15 cellular contexts compared by ENCODE assay signal in the genomic region with DNA sequence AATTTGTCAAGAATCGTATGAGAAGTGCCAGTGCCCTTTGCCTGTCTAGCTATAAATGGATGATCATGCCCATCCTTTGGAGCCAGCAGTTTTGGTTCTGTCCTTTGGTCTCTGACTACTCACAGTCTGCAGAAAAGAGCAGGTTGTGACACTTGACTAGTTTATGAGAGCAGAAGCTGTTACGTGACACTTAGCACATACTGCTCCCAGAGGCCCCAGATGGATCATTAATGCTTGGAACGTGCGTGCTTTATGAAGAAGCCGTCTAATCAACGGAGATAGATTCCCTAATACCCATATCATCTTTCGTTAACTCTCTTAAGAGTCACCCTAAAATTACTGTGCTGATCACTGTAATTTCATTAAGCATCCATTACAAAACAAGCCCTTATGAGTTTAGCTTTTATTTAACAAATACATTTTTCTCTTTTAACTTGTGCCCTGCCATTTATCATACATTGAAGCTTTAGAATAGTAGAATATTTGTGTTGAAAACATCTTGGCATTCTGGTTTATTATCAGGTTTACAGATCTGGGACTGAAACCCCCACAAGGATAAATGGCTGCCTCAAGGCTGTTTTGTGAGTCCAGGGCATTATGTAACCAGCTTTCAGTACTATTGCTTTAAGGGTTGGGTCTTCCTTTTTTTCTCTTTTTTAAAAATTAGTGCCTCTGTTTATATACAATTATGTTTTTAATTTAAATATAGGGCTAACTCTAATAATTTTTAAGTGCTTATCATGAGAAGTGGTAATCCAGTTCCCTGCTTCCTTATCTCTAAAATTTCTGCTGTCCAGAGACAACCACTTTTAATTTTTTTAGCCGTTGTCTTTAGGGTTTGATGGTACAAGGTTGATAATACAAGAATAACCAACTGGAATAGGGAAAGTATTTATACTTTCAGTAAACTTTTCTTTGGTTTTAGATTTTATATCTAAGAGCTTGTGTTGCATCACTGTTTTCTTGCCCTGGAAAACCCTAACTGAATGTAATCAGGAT. TPM values are rescaled to one million over a fixed set of nuclear protein-coding genes. Genes with fewer than 3 reads are reported as not detected.
DNase-seq lines count a peak whose midpoint lies in the region; ATAC-seq and TF ChIP-seq lines count a peak whose summit lies in the region.
"Had no signal": no experiment of that assay in that cellular context is flagged by ENCODE, and none has a peak within 500 bp of the region (broad histone marks: within the 10 kb centered on the region; RNA-seq: fewer than 3 reads in every experiment).

No MANE protein-coding gene starts in this region.

- POLR2A ChIA-PET in HEK293 (lab: Yijun Ruan, JAX) = interaction anchor here (1.5 kb wide), 1 partner anchor 11 kb away, joined by 5 read pairs; no protein-coding TSS in a partner anchor

- peaks cover 47% of the 10 kb centered on the region for H3K36me3 Mint-ChIP-seq in activated T-helper 17 cell treated with anti-CD3 and anti-CD28 coated beads, Interleukin-2, amount 50 U/mL, for 72 hours (ENCODE audit: low read depth)

- no peak for TF ChIP-seq CTCF in HEK293 (tag by site-specific recombination; IDR thresholded peaks at IDR 0.05)

- H3K4me3 ChIP-seq in HEK293 (ENCODE audit: low read depth, low read length) = no peak overlapping the region
- H3K4me3 ChIP-seq: BLaER1, heart right ventricle, testis had no signal

- peak; percentile 67 for DNase-seq in D341Med (ENCODE audit: low spot score)
- peak; percentile 99 for DNase-seq in NCI-H524 treated with DMSO at 0.1 percent for 48 hours (lab: John Stamatoyannopoulos, UW)
- DNase-seq in left ventricle myocardium superior = no peak
- no peak for DNase-seq in putamen (ENCODE audit: low spot score)
- DNase-seq in NCI-H510A treated with DMSO at 0.1 percent for 48 hours (lab: John Stamatoyannopoulos, UW) = no peak
- DNase-seq: activated CD4-positive, alpha-beta T cell treated with anti-CD3 and anti-CD28 coated beads, Interleukin-2, amount 50 U/mL, for 1 hour; cortex of kidney; DMS79 treated with DMSO at 0.1 percent for 48 hours; heart right ventricle; testis had no signal

- H3K4me1 ChIP-seq in HEK293 (ENCODE audit: control insufficient read depth, insufficient read depth, low read length) = peaks cover 5% of the 10 kb centered on the region; the same call in 1 of the 2 replicates
- H3K4me1 ChIP-seq: testis had no signal

- H3K27me3 Mint-ChIP-seq in activated T-helper 17 cell treated with anti-CD3 and anti-CD28 coated beads, Interleukin-2, amount 50 U/mL, for 72 hours = no peaks in the 10 kb centered on the region

- peak overlapping the region; percentile 0; the same call in 1 of the 2 replicates for H3K27ac ChIP-seq in HEK293 (ENCODE audit: extremely low read depth, low read depth, low read length)
- H3K27ac ChIP-seq: BLaER1, HL-60, testis had no signal

- ATAC-seq in left ventricle myocardium superior = peak; percentile 81
- no peak for ATAC-seq in activated T-helper 17 cell treated with anti-CD3 and anti-CD28 coated beads, Interleukin-2, amount 50 U/mL, for 72 hours (replicated peaks)

- intact Hi-C loops in left ventricle myocardium superior (cut with micrococcal nuclease) = no loop called here

- H3K4me1 Mint-ChIP-seq in activated T-helper 17 cell treated with anti-CD3 and anti-CD28 coated beads, Interleukin-2, amount 50 U/mL, for 72 hours = peaks cover 12% of the 10 kb centered on the region

- no peak overlapping the region for H3K27ac Mint-ChIP-seq in activated T-helper 17 cell treated with anti-CD3 and anti-CD28 coated beads, Interleukin-2, amount 50 U/mL, for 72 hours
- H3K27ac Mint-ChIP-seq: activated T-helper 2 cell treated with anti-CD3 and anti-CD28 coated beads, Interferon-gamma antibody, Interleukin-2, Interleukin-4, amounts not matched to agents 10 μg/mL and 5 μg/mL and 100 μg/mL, durations not matched to agents 14 hours and 24 hours and 36 hours had no signal

- no peaks in the 10 kb centered on the region for H3K9me3 Mint-ChIP-seq in activated T-helper 17 cell treated with anti-CD3 and anti-CD28 coated beads, Interleukin-2, amount 50 U/mL, for 72 hours
- H3K9me3 Mint-ChIP-seq: activated T-helper 2 cell treated with anti-CD3 and anti-CD28 coated beads, Interferon-gamma antibody, Interleukin-2, Interleukin-4, amounts not matched to agents 10 μg/mL and 5 μg/mL and 100 μg/mL, durations not matched to agents 14 hours and 24 hours and 36 hours had no signal

- CTCF ChIA-PET in HEK293 (lab: Yijun Ruan, JAX) = interaction anchor here (0.6 to 1.2 kb wide), 3 partner anchors 42 to 143 kb away, joined by 3 read pairs; no protein-coding TSS in a partner anchor

- H3K36me3 ChIP-seq in HEK293 (ENCODE audit: control insufficient read depth in 2 of 2, insufficient read depth in 1 of 2, low read length in 2 of 2) = peaks cover 27 to 52% of the 10 kb centered on the region in 2 experiments

- no peaks in the 10 kb centered on the region for H3K9me3 ChIP-seq in HEK293 (ENCODE audit: control insufficient read depth, insufficient read depth, low read depth, low read length)
- H3K9me3 ChIP-seq: testis had no signal

- H3K4me3 Mint-ChIP-seq in activated T-helper 17 cell treated with anti-CD3 and anti-CD28 coated beads, Interleukin-2, amount 50 U/mL, for 72 hours = no peak overlapping the region

TF ChIP-seq in HEK293, 187 proteins besides CTCF, POLR2A, EP300 and RAD21 (continues in another document):
- TF ChIP-seq ZNF514 (tag by site-specific recombination; IDR thresholded peaks at IDR 0.05) (no peak), YY1 (tag by site-specific recombination; IDR thresholded peaks at IDR 0.05) (no peak), ZNF837 (tag by site-specific recombination; IDR thresholded peaks at IDR 0.05) (no peak), OSR2 (tag by site-specific recombination; IDR thresholded peaks at IDR 0.05) (peak; percentile 94), ZNF324 (tag by site-specific recombination; IDR thresholded peaks at IDR 0.05) (no peak), ZNF274 (IDR thresholded peaks at IDR 0.05; ENCODE audit: low read length) (no peak), ZNF274 (tag by site-specific recombination; IDR thresholded peaks at IDR 0.05; ENCODE audit: borderline replicate concordance) (no peak), TSHZ1 (tag by site-specific recombination; IDR thresholded peaks at IDR 0.05; ENCODE audit: borderline replicate concordance) (no peak; the same call in 1 of the 2 replicates), ZNF843 (tag by site-specific recombination; IDR thresholded peaks at IDR 0.05) (peak; percentile 38; the same call in 1 of the 2 replicates), ZEB2 (tag by site-specific recombination; IDR thresholded peaks at IDR 0.05) (0 out of 2 replicates have a peak, but pooled peaks have one; percentile 22)
- TF ChIP-seq, protein P1, sequence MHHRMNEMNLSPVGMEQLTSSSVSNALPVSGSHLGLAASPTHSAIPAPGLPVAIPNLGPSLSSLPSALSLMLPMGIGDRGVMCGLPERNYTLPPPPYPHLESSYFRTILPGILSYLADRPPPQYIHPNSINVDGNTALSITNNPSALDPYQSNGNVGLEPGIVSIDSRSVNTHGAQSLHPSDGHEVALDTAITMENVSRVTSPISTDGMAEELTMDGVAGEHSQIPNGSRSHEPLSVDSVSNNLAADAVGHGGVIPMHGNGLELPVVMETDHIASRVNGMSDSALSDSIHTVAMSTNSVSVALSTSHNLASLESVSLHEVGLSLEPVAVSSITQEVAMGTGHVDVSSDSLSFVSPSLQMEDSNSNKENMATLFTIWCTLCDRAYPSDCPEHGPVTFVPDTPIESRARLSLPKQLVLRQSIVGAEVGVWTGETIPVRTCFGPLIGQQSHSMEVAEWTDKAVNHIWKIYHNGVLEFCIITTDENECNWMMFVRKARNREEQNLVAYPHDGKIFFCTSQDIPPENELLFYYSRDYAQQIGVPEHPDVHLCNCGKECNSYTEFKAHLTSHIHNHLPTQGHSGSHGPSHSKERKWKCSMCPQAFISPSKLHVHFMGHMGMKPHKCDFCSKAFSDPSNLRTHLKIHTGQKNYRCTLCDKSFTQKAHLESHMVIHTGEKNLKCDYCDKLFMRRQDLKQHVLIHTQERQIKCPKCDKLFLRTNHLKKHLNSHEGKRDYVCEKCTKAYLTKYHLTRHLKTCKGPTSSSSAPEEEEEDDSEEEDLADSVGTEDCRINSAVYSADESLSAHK (tag by site-specific recombination; IDR thresholded peaks at IDR 0.05) = peak; percentile 16; the same call in 1 of the 2 replicates

RNA-seq across cellular contexts. Expression of gene ADORA2A, which starts 46.9 kb away (rescaled TPM):
- 4.1 TPM for total RNA-seq in left ventricle myocardium superior
- total RNA-seq in activated T-helper 17 cell treated with anti-CD3 and anti-CD28 coated beads, Interleukin-2, amount 50 U/mL, for 72 hours = 10 to 100 TPM; 25.9 to 47.8 TPM

Comparison
In these comparisons a context has a peak if more than half of its experiments do, and no peak if none do; other contexts are left out.
1. DNase-seq: peak in D341Med (single experiment) and NCI-H524 treated with DMSO at 0.1 percent for 48 hours (single experiment); none in left ventricle myocardium superior (single experiment), putamen (single experiment) and NCI-H510A treated with DMSO at 0.1 percent for 48 hours (single experiment).